Comparison of ENCODE assay signal across 18 cellular contexts in the genomic region with DNA sequence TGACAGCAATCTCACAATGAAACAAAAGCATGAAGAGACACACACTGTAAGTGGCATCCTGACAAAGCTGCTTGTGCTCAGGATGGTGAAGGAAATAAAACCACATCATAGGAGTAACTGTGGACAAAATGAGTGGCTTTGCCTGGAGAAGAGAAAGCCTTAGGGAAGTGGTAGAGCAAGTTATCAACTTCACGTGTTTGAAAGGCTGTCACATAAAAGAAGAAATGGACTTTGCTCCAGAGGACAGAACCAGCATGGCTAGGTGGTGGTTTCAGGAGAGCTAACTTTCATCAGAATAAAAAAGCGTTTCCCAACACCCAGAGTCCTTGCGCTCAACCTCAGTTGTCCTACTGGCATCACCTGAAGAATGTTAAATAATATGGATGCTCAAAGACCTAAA.
DNase-seq lines count a peak whose midpoint lies in the region; ATAC-seq, FAIRE-seq and TF ChIP-seq lines count a peak whose summit lies in the region.
"Had no signal": no experiment of that assay in that cellular context is flagged by ENCODE, and none has a peak within 500 bp of the region (broad histone marks: within the 10 kb centered on the region; RNA-seq: fewer than 3 reads in every experiment).

No MANE protein-coding gene starts in this region.

- no peak overlapping the region for H3K27ac ChIP-seq in HepG2 (ENCODE audit: extremely low read length, insufficient read depth, low read length)
- H3K27ac ChIP-seq in right lobe of liver, result no peak overlapping the region
- H3K27ac ChIP-seq in hepatocyte, result peak overlapping the region; percentile 38
- H3K27ac ChIP-seq in pancreas, result no peak overlapping the region
- H3K27ac ChIP-seq: C4-2B had no signal

- in situ Hi-C loops in HepG2 (cut with HindIII; ENCODE audit: extremely low pct_ligation_motif_present, low pct_unique_long_range_greater_than_20kb), result no loop called here

- TF ChIP-seq CTCF in HepG2 (CRISPR knock-in tag; IDR thresholded peaks at IDR 0.05) (no peak), right lobe of liver (IDR thresholded peaks at IDR 0.05) (no peak), hepatocyte (IDR thresholded peaks at IDR 0.05; ENCODE audit: poor library complexity) (no peak), pancreas (IDR thresholded peaks at IDR 0.05) (no peak)

- intact Hi-C loops in HepG2 (cut with micrococcal nuclease; ENCODE audit: unreplicated experiment) (no loop called here), right lobe of liver (cut with DNase I) (no loop called here), pancreas (cut with DNase I) (no loop called here)

- H3K9me2 ChIP-seq in hepatocyte (replicated peaks; ENCODE audit: insufficient read depth), result no peaks in the 10 kb centered on the region

- H3K4me3 ChIP-seq in HepG2 (replicated peaks in 1 of 3; ENCODE audit: insufficient read depth in 1 of 3, low read depth in 2 of 3, low read length in 3 of 3), result no peak overlapping the region
- H3K4me3 ChIP-seq in right lobe of liver, result no peak overlapping the region
- no peak overlapping the region for H3K4me3 ChIP-seq in hepatocyte
- H3K4me3 ChIP-seq in pancreas, result no peak overlapping the region

- TF ChIP-seq RAD21 in HepG2 (CRISPR knock-in tag; IDR thresholded peaks at IDR 0.05), result no peak

- no peaks in the 10 kb centered on the region for H3K79me2 ChIP-seq in HepG2 (ENCODE audit: insufficient read depth, low read length)
- H3K79me2 ChIP-seq in hepatocyte, result no peaks in the 10 kb centered on the region

- ATAC-seq in HepG2, result no peak
- ATAC-seq in right lobe of liver, result no peak
- peak in 3 of 4 donors; percentile 31 to 46 (median 40) for ATAC-seq in pancreas
- ATAC-seq in GM18873 (IDR thresholded peaks at IDR 0.05; ENCODE audit: low FRiP score, unreplicated experiment), result no peak

- whole genome bisulfite sequencing in HepG2 (ENCODE audit: low lambda C conversion rate), result 35% methylated on average over 3 of the region's 3 CpGs
- WGBS in right lobe of liver (ENCODE audit: insufficient coverage, low coverage, low lambda C conversion rate, missing lambda C conversion rate), result 38% methylated on average over 3 of the region's 3 CpGs
- 62% methylated on average over 3 of the region's 3 CpGs for WGBS in hepatocyte (ENCODE audit: low lambda C conversion rate, missing lambda C conversion rate)
- 42 to 47% methylated on average over 3 of the region's 3 CpGs for WGBS in pancreas, 2 donors

- DNase-seq in HepG2 (ENCODE audit: low spot score) (peak; percentile 35), right lobe of liver (no peak), hepatocyte (ENCODE audit: low spot score) (peak; percentile 34), pancreas (no peak), DMS114 treated with DMSO at 0.1 percent for 48 hours (lab: John Stamatoyannopoulos, UW; ENCODE audit: unreplicated experiment) (no peak)
- DNase-seq: ACHN; Calu3; CD4-positive, alpha-beta T cell; DMS 273 treated with DMSO at 0.1 percent for 48 hours; DMS79 treated with DMSO at 0.1 percent for 48 hours; GF-D8; H9; KBM-7 had no signal

- H3K4me1 ChIP-seq in HepG2 (ENCODE audit: insufficient read depth, low read length), result peaks cover 41% of the 10 kb centered on the region
- H3K4me1 ChIP-seq in right lobe of liver, result no peaks in the 10 kb centered on the region
- H3K4me1 ChIP-seq in hepatocyte (ENCODE audit: insufficient read depth), result peaks cover 10% of the 10 kb centered on the region
- H3K4me1 ChIP-seq in pancreas, result no peaks in the 10 kb centered on the region

- FAIRE-seq in HepG2 (lab: Jason Lieb, UNC) (no peak), pancreas (lab: Jason Lieb, UNC) (no peak)
- FAIRE-seq: A204.1, H1, HTR-8/SVneo had no signal

- H3K9ac ChIP-seq in HepG2 (ENCODE audit: insufficient read depth, low read depth, low read length), result no peak overlapping the region

- no peak overlapping the region for H2AFZ ChIP-seq in HepG2 (ENCODE audit: low read length)
- no peak overlapping the region for H2AFZ ChIP-seq in hepatocyte

- no peaks in the 10 kb centered on the region for H4K20me1 ChIP-seq in HepG2 (ENCODE audit: insufficient read depth, low read length)
- H4K20me1 ChIP-seq in hepatocyte (ENCODE audit: insufficient read depth, poor library complexity, severe bottlenecking), result no peaks in the 10 kb centered on the region

- H3K9me3 ChIP-seq in HepG2 (ENCODE audit: low read length) (no peaks in the 10 kb centered on the region), right lobe of liver (no peaks in the 10 kb centered on the region), hepatocyte (ENCODE audit: low read depth) (no peaks in the 10 kb centered on the region), pancreas (no peaks in the 10 kb centered on the region)

- H3K27me3 ChIP-seq in HepG2 (ENCODE audit: control insufficient read depth in 1 of 2, insufficient read depth in 2 of 2, low read length in 2 of 2) (no peaks in the 10 kb centered on the region), right lobe of liver (no peaks in the 10 kb centered on the region), hepatocyte (no peaks in the 10 kb centered on the region), pancreas (no peaks in the 10 kb centered on the region)

- peak overlapping the region; percentile 32; the same call in 1 of the 2 replicates for H3K4me2 ChIP-seq in HepG2 (ENCODE audit: low read depth, low read length)
- no peak overlapping the region for H3K4me2 ChIP-seq in hepatocyte

- no peaks in the 10 kb centered on the region for H3K36me3 ChIP-seq in HepG2 (replicated peaks in 1 of 2; ENCODE audit: control insufficient read depth in 1 of 2, insufficient read depth in 2 of 2, low read length in 2 of 2)
- H3K36me3 ChIP-seq in right lobe of liver, result no peaks in the 10 kb centered on the region
- H3K36me3 ChIP-seq in hepatocyte (replicated peaks; ENCODE audit: insufficient read depth, low read depth), result no peaks in the 10 kb centered on the region
- no peaks in the 10 kb centered on the region for H3K36me3 ChIP-seq in pancreas

- BruUV-seq in HepG2 (replicated peaks; lab: Mats Ljungman, UMichigan), result no TSS peak

- no peak for TF ChIP-seq POLR2A in HepG2 (IDR thresholded peaks at IDR 0.05; ENCODE audit: insufficient read depth in 1 of 2, low read depth in 2 of 2, low read length in 2 of 2)
- TF ChIP-seq POLR2A in right lobe of liver (IDR thresholded peaks at IDR 0.05), result no peak

- TF ChIP-seq EP300 in HepG2 (IDR thresholded peaks at IDR 0.05; ENCODE audit: low read depth in 2 of 2, low read length in 2 of 2) (no peak), HepG2 (CRISPR knock-in tag; IDR thresholded peaks at IDR 0.05; ENCODE audit: borderline replicate concordance) (no peak)

- CTCF ChIA-PET in HepG2 (lab: Yijun Ruan, JAX; ENCODE audit: low intra/inter-chr PET ratio, low total read pairs), result no interaction called here

- POLR2A ChIA-PET in HepG2 (lab: Yijun Ruan, JAX), result no interaction called here

TF ChIP-seq in HepG2, 621 proteins besides CTCF, POLR2A, EP300 and RAD21 (continues in another document):
- TF ChIP-seq, protein P1, sequence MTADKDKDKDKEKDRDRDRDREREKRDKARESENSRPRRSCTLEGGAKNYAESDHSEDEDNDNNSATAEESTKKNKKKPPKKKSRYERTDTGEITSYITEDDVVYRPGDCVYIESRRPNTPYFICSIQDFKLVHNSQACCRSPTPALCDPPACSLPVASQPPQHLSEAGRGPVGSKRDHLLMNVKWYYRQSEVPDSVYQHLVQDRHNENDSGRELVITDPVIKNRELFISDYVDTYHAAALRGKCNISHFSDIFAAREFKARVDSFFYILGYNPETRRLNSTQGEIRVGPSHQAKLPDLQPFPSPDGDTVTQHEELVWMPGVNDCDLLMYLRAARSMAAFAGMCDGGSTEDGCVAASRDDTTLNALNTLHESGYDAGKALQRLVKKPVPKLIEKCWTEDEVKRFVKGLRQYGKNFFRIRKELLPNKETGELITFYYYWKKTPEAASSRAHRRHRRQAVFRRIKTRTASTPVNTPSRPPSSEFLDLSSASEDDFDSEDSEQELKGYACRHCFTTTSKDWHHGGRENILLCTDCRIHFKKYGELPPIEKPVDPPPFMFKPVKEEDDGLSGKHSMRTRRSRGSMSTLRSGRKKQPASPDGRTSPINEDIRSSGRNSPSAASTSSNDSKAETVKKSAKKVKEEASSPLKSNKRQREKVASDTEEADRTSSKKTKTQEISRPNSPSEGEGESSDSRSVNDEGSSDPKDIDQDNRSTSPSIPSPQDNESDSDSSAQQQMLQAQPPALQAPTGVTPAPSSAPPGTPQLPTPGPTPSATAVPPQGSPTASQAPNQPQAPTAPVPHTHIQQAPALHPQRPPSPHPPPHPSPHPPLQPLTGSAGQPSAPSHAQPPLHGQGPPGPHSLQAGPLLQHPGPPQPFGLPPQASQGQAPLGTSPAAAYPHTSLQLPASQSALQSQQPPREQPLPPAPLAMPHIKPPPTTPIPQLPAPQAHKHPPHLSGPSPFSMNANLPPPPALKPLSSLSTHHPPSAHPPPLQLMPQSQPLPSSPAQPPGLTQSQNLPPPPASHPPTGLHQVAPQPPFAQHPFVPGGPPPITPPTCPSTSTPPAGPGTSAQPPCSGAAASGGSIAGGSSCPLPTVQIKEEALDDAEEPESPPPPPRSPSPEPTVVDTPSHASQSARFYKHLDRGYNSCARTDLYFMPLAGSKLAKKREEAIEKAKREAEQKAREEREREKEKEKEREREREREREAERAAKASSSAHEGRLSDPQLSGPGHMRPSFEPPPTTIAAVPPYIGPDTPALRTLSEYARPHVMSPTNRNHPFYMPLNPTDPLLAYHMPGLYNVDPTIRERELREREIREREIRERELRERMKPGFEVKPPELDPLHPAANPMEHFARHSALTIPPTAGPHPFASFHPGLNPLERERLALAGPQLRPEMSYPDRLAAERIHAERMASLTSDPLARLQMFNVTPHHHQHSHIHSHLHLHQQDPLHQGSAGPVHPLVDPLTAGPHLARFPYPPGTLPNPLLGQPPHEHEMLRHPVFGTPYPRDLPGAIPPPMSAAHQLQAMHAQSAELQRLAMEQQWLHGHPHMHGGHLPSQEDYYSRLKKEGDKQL (CRISPR knock-in tag; IDR thresholded peaks at IDR 0.05; ENCODE audit: low read depth), result no peak
- TF ChIP-seq HES4 (CRISPR knock-in tag; IDR thresholded peaks at IDR 0.05; ENCODE audit: borderline replicate concordance), result no peak
- no peak for TF ChIP-seq PLRG1 (conservative IDR thresholded peaks at IDR 0.05)
- no peak for TF ChIP-seq ELF1 (CRISPR knock-in tag; IDR thresholded peaks at IDR 0.05)
- 0 out of 2 replicates have a peak, but pooled peaks have one; percentile 34 for TF ChIP-seq ZMYM4 (CRISPR knock-in tag; IDR thresholded peaks at IDR 0.05)
- TF ChIP-seq BHLHE40 (IDR thresholded peaks at IDR 0.05; ENCODE audit: low read length), result 0 out of 2 replicates have a peak, but pooled peaks have one; percentile 37
- TF ChIP-seq, protein P2, sequence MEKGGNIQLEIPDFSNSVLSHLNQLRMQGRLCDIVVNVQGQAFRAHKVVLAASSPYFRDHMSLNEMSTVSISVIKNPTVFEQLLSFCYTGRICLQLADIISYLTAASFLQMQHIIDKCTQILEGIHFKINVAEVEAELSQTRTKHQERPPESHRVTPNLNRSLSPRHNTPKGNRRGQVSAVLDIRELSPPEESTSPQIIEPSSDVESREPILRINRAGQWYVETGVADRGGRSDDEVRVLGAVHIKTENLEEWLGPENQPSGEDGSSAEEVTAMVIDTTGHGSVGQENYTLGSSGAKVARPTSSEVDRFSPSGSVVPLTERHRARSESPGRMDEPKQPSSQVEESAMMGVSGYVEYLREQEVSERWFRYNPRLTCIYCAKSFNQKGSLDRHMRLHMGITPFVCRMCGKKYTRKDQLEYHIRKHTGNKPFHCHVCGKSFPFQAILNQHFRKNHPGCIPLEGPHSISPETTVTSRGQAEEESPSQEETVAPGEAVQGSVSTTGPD (CRISPR knock-in tag; IDR thresholded peaks at IDR 0.05), result no peak

Comparison
In these comparisons a context has a peak if more than half of its experiments do, and no peak if none do; other contexts are left out.
1. DNase-seq: peak in HepG2 (single experiment) and hepatocyte (single experiment); none in right lobe of liver (0 of 3), pancreas (0 of 6) and DMS114 treated with DMSO at 0.1 percent for 48 hours (single experiment).
2. ATAC-seq: peak in pancreas (3 of 4); none in HepG2 (single experiment), right lobe of liver (0 of 4) and GM18873 (single experiment).